13 cellular contexts compared by ENCODE assay signal in genomic region chr3:72538070-72538745, GRCh38.
DNase-seq lines count a peak whose midpoint lies in the region; ATAC-seq, FAIRE-seq and TF ChIP-seq lines count a peak whose summit lies in the region.
"Had no signal": no experiment of that assay in that cellular context is flagged by ENCODE, and none has a peak within 500 bp of the region (broad histone marks: within the 10 kb centered on the region; RNA-seq: fewer than 3 reads in every experiment).

No MANE protein-coding gene starts in this region.

- no peak overlapping the region for H2AFZ ChIP-seq in GM12878 (ENCODE audit: control insufficient read depth, low read depth, low read length)

- intact Hi-C loops in GM12878 (cut with micrococcal nuclease; ENCODE audit: unreplicated experiment) = no loop called here

- no peak for TF ChIP-seq RAD21 in GM12878 (IDR thresholded peaks at IDR 0.05; ENCODE audit: insufficient read depth, low read depth, low read length)

- H3K27ac Mint-ChIP-seq in progenitor cell of endocrine pancreas = no peak overlapping the region
- H3K27ac Mint-ChIP-seq: nephron had no signal

- no peaks in the 10 kb centered on the region for H3K9me3 Mint-ChIP-seq in progenitor cell of endocrine pancreas (ENCODE audit: low read depth)

- WGBS in GM12878 (ENCODE audit: insufficient coverage, insufficient replicate concordance, low lambda C conversion rate, missing lambda C conversion rate) = 43% methylated on average over 6 of the region's 6 CpGs

- H3K9ac ChIP-seq in GM12878 (ENCODE audit: control insufficient read depth, insufficient read depth, low read length) = no peak overlapping the region

- TF ChIP-seq CTCF in GM12878 (IDR thresholded peaks at IDR 0.05 in 2 of 3, conservative IDR thresholded peaks at IDR 0.05 in 1 of 3; ENCODE audit: control insufficient read depth in 2 of 3, extremely low read depth in 1 of 3, insufficient read depth in 1 of 3, low read depth in 3 of 3, low read length in 3 of 3) (no peak), progenitor cell of endocrine pancreas (IDR thresholded peaks at IDR 0.05; ENCODE audit: unreplicated experiment) (no peak)

- no peak overlapping the region for H3K4me3 Mint-ChIP-seq in progenitor cell of endocrine pancreas (ENCODE audit: low read depth)
- H3K4me3 Mint-ChIP-seq: nephron had no signal

- H4K20me1 ChIP-seq in GM12878 (ENCODE audit: control insufficient read depth, insufficient read depth) = no peaks in the 10 kb centered on the region

- FAIRE-seq in GM12878 (lab: Jason Lieb, UNC) = no peak
- FAIRE-seq: islet of Langerhans had no signal

- no peak overlapping the region for H3K4me2 ChIP-seq in GM12878 (ENCODE audit: control insufficient read depth, insufficient read depth)

- RAD21 ChIA-PET in GM12878 (lab: Charles Lee; ENCODE audit: unreplicated experiment) = interaction anchor here (1.0 to 2.1 kb wide), 9 partner anchors 10 to 663 kb away, joined by 3 to 9 read pairs (median 3); no protein-coding TSS in a partner anchor

- no TSS peak for BruUV-seq in GM12878 (replicated peaks; lab: Mats Ljungman, UMichigan)

- SMC1A ChIA-PET in GM12878 (lab: Charles Lee; ENCODE audit: uncharacterized antibody, unreplicated experiment) = interaction anchor here (1.1 to 2.0 kb wide), 7 partner anchors 13 to 97 kb away, joined by 3 to 5 read pairs (median 4); no protein-coding TSS in a partner anchor

- in situ Hi-C loops in GM12878 (cut with MboI) = no loop called here

- H3K27ac ChIP-seq in GM12878 (ENCODE audit: control insufficient read depth, insufficient read depth) = peak overlapping the region; percentile 4; the same call in 1 of the 2 replicates
- H3K27ac ChIP-seq: skin epidermis, stomach had no signal

- no peak for TF ChIP-seq POLR2A in GM12878 (IDR thresholded peaks at IDR 0.05; ENCODE audit: low read depth, low read length)

- ATAC-seq in GM18502 (IDR thresholded peaks at IDR 0.05; ENCODE audit: poor library complexity, unreplicated experiment) (peak; percentile 63), GM19035 (IDR thresholded peaks at IDR 0.05; ENCODE audit: unreplicated experiment) (peak; percentile 66), HG02981 (IDR thresholded peaks at IDR 0.05; ENCODE audit: unreplicated experiment) (peak; percentile 49), GM12878 (peak; percentile 84), HG03460 (IDR thresholded peaks at IDR 0.05; ENCODE audit: unreplicated experiment) (no peak)

- no peaks in the 10 kb centered on the region for H3K27me3 ChIP-seq in GM12878 (replicated peaks in 1 of 2; ENCODE audit: control insufficient read depth in 2 of 2, insufficient read depth in 2 of 2, low read length in 1 of 2)
- H3K27me3 ChIP-seq: stomach had no signal

- peaks cover 6% of the 10 kb centered on the region for H3K27me3 Mint-ChIP-seq in progenitor cell of endocrine pancreas

- POLR2A ChIA-PET in GM12878 (lab: Charles Lee) = interaction anchor here (0.7 to 1.3 kb wide), 4 partner anchors 42 to 96 kb away, joined by 3 to 4 read pairs (median 3); no protein-coding TSS in a partner anchor

- peak; percentile 36 to 40; a peak in 1 of 4 replicates for TF ChIP-seq EP300 in GM12878 (IDR thresholded peaks at IDR 0.05; ENCODE audit: borderline replicate concordance in 1 of 2, control insufficient read depth in 1 of 2, low read depth in 2 of 2, low read length in 2 of 2)

- H3K9me3 ChIP-seq in GM12878 (replicated peaks; ENCODE audit: control insufficient read depth, insufficient read depth, low read length) = peaks cover 4% of the 10 kb centered on the region; the same call in 1 of the 3 replicates

- H3K36me3 Mint-ChIP-seq in progenitor cell of endocrine pancreas (ENCODE audit: insufficient read depth) = no peaks in the 10 kb centered on the region

- CTCF ChIA-PET in GM12878 (lab: Yijun Ruan, JAX) = interaction anchor here (0.7 to 1.1 kb wide), 3 partner anchors 10 to 662 kb away, joined by 3 read pairs; no protein-coding TSS in a partner anchor

- peaks cover 18% of the 10 kb centered on the region for H3K4me1 ChIP-seq in GM12878 (ENCODE audit: control insufficient read depth, insufficient read depth, low read length)
- H3K4me1 ChIP-seq: stomach had no signal

- no peaks in the 10 kb centered on the region for H3K4me1 Mint-ChIP-seq in progenitor cell of endocrine pancreas (ENCODE audit: low read depth)

- H3K36me3 ChIP-seq in GM12878 (ENCODE audit: control insufficient read depth in 2 of 2, insufficient read depth in 2 of 2, low read length in 1 of 2) = no peaks in the 10 kb centered on the region
- H3K36me3 ChIP-seq: stomach had no signal

- H3K79me2 ChIP-seq in GM12878 (ENCODE audit: control insufficient read depth, insufficient read depth, low read length) = no peaks in the 10 kb centered on the region

- DNase-seq in GM12878 (ENCODE audit: low read depth, low spot score) = peak; percentile 55
- no peak for DNase-seq in ecto neural progenitor cell (ENCODE audit: low spot score)
- DNase-seq in progenitor cell of endocrine pancreas (ENCODE audit: low spot score, unreplicated experiment) = no peak
- DNase-seq: Calu3, NCI-H526, stomach had no signal

- H3K4me3 ChIP-seq in GM12878 = no peak overlapping the region
- H3K4me3 ChIP-seq: skin epidermis, stomach had no signal

TF ChIP-seq in GM12878, 131 proteins besides CTCF, POLR2A, EP300 and RAD21 (continues in another document):
- TF ChIP-seq YY1 (IDR thresholded peaks at IDR 0.05; ENCODE audit: low read depth, low read length) (0 out of 2 replicates have a peak, but pooled peaks have one; percentile 10), USF2 (IDR thresholded peaks at IDR 0.05; ENCODE audit: borderline replicate concordance, low read depth, low read length) (peak; percentile 49; the same call in 1 of the 2 replicates), BCL3 (IDR thresholded peaks at IDR 0.05; ENCODE audit: borderline replicate concordance, insufficient read depth, low read depth, low read length, poor library complexity, severe bottlenecking) (peak; percentile 16), SRF (IDR thresholded peaks at IDR 0.05; ENCODE audit: low read depth in 2 of 2, low read length in 2 of 2) (no peak), ASH2L (IDR thresholded peaks at IDR 0.05; ENCODE audit: borderline replicate concordance, low read depth) (no peak), RELA (IDR thresholded peaks at IDR 0.05; ENCODE audit: borderline replicate concordance, partially characterized antibody) (no peak), WRNIP1 (IDR thresholded peaks at IDR 0.05; ENCODE audit: borderline replicate concordance, low read depth, low read length) (peak; percentile 77; the same call in 1 of the 2 replicates), JUND (IDR thresholded peaks at IDR 0.05; ENCODE audit: low read depth, low read length) (no peak), FOXK2 (IDR thresholded peaks at IDR 0.05) (no peak), IRF4 (IDR thresholded peaks at IDR 0.05; ENCODE audit: low read depth, low read length) (0 out of 2 replicates have a peak, but pooled peaks have one; percentile 13), SMC3 (IDR thresholded peaks at IDR 0.05; ENCODE audit: borderline replicate concordance, low read length) (no peak), CBX3 (IDR thresholded peaks at IDR 0.05; ENCODE audit: borderline replicate concordance, low read depth) (no peak), SKIL (IDR thresholded peaks at IDR 0.05; ENCODE audit: low read depth, poor library complexity, severe bottlenecking) (peak; percentile 91), SREBF1 (IDR thresholded peaks at IDR 0.05; ENCODE audit: low read length) (no peak), MYB (IDR thresholded peaks at IDR 0.05; ENCODE audit: borderline replicate concordance, low read depth, low read length) (no peak; the same call in 1 of the 2 replicates), PAX8 (IDR thresholded peaks at IDR 0.05) (no peak), CREB1 (IDR thresholded peaks at IDR 0.05; ENCODE audit: low read depth) (no peak), IKZF2 (IDR thresholded peaks at IDR 0.05) (peak; percentile 69 to 74; a peak in 2 of 4 replicates), DPF2 (IDR thresholded peaks at IDR 0.05) (no peak), POLR2AphosphoS2 (IDR thresholded peaks at IDR 0.05; ENCODE audit: low read depth, low read length) (no peak)
